In the genomic region with DNA sequence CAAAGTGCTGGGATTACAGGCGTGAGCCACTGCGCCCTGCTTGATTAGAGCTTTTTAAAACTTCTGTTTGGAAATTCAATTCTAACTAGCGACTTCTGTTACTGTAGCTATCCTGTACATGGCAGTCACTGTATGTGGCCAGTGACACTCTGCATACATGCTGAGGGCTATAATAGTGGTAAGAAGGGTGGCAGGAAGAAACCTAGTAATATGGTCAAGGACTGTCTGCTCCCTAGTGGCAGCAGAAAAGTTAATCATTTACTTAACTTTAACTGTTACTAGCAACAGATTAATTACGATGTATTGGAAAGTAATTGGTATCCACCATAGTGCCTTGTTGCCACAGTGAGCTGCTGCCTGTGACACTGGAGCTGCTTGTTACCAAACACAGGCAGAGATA, we compare ENCODE assay signal across 1 cellular context.
TF ChIP-seq lines count a peak whose summit lies in the region.

No MANE protein-coding gene starts in this region.

TF ChIP-seq in GM12878, 131 proteins besides CTCF, POLR2A, EP300 and RAD21:
- TF ChIP-seq, protein P1, sequence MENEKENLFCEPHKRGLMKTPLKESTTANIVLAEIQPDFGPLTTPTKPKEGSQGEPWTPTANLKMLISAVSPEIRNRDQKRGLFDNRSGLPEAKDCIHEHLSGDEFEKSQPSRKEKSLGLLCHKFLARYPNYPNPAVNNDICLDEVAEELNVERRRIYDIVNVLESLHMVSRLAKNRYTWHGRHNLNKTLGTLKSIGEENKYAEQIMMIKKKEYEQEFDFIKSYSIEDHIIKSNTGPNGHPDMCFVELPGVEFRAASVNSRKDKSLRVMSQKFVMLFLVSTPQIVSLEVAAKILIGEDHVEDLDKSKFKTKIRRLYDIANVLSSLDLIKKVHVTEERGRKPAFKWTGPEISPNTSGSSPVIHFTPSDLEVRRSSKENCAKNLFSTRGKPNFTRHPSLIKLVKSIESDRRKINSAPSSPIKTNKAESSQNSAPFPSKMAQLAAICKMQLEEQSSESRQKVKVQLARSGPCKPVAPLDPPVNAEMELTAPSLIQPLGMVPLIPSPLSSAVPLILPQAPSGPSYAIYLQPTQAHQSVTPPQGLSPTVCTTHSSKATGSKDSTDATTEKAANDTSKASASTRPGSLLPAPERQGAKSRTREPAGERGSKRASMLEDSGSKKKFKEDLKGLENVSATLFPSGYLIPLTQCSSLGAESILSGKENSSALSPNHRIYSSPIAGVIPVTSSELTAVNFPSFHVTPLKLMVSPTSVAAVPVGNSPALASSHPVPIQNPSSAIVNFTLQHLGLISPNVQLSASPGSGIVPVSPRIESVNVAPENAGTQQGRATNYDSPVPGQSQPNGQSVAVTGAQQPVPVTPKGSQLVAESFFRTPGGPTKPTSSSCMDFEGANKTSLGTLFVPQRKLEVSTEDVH (IDR thresholded peaks at IDR 0.05; ENCODE audit: low read depth, partially characterized antibody), result no peak
- TF ChIP-seq, protein P2, sequence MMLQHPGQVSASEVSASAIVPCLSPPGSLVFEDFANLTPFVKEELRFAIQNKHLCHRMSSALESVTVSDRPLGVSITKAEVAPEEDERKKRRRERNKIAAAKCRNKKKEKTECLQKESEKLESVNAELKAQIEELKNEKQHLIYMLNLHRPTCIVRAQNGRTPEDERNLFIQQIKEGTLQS (IDR thresholded peaks at IDR 0.05; ENCODE audit: borderline replicate concordance, extremely low read depth, low read depth, low read length), result no peak
- TF ChIP-seq ESRRA (IDR thresholded peaks at IDR 0.05; ENCODE audit: low read length) (no peak), RB1 (IDR thresholded peaks at IDR 0.05; ENCODE audit: borderline replicate concordance) (no peak), POU2F2 (IDR thresholded peaks at IDR 0.05; ENCODE audit: borderline replicate concordance, low read depth, low read length) (no peak), NFIC (IDR thresholded peaks at IDR 0.05; ENCODE audit: low read depth, low read length) (no peak), IRF3 (IDR thresholded peaks at IDR 0.05) (no peak), CEBPB (IDR thresholded peaks at IDR 0.05; ENCODE audit: borderline replicate concordance in 1 of 2, low read depth in 2 of 2, low read length in 2 of 2) (no peak), JUND (IDR thresholded peaks at IDR 0.05; ENCODE audit: low read depth, low read length) (no peak), TCF3 (IDR thresholded peaks at IDR 0.05; ENCODE audit: borderline replicate concordance, insufficient read depth, low read depth, low read length) (no peak), MXI1 (IDR thresholded peaks at IDR 0.05; ENCODE audit: low read depth, low read length) (no peak), SP1 (IDR thresholded peaks at IDR 0.05; ENCODE audit: low read depth, low read length) (no peak), YY1 (IDR thresholded peaks at IDR 0.05; ENCODE audit: low read depth, low read length) (no peak), EGR1 (IDR thresholded peaks at IDR 0.05; ENCODE audit: borderline replicate concordance in 1 of 2, low read depth in 2 of 2, low read length in 2 of 2) (no peak), ZNF274 (IDR thresholded peaks at IDR 0.05; ENCODE audit: insufficient read depth, insufficient read length) (no peak), SRF (IDR thresholded peaks at IDR 0.05; ENCODE audit: low read depth in 2 of 2, low read length in 2 of 2) (no peak)
- TF ChIP-seq, protein P3, sequence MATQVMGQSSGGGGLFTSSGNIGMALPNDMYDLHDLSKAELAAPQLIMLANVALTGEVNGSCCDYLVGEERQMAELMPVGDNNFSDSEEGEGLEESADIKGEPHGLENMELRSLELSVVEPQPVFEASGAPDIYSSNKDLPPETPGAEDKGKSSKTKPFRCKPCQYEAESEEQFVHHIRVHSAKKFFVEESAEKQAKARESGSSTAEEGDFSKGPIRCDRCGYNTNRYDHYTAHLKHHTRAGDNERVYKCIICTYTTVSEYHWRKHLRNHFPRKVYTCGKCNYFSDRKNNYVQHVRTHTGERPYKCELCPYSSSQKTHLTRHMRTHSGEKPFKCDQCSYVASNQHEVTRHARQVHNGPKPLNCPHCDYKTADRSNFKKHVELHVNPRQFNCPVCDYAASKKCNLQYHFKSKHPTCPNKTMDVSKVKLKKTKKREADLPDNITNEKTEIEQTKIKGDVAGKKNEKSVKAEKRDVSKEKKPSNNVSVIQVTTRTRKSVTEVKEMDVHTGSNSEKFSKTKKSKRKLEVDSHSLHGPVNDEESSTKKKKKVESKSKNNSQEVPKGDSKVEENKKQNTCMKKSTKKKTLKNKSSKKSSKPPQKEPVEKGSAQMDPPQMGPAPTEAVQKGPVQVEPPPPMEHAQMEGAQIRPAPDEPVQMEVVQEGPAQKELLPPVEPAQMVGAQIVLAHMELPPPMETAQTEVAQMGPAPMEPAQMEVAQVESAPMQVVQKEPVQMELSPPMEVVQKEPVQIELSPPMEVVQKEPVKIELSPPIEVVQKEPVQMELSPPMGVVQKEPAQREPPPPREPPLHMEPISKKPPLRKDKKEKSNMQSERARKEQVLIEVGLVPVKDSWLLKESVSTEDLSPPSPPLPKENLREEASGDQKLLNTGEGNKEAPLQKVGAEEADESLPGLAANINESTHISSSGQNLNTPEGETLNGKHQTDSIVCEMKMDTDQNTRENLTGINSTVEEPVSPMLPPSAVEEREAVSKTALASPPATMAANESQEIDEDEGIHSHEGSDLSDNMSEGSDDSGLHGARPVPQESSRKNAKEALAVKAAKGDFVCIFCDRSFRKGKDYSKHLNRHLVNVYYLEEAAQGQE (IDR thresholded peaks at IDR 0.05; ENCODE audit: low read depth, low read length), result no peak
- TF ChIP-seq, protein P4, sequence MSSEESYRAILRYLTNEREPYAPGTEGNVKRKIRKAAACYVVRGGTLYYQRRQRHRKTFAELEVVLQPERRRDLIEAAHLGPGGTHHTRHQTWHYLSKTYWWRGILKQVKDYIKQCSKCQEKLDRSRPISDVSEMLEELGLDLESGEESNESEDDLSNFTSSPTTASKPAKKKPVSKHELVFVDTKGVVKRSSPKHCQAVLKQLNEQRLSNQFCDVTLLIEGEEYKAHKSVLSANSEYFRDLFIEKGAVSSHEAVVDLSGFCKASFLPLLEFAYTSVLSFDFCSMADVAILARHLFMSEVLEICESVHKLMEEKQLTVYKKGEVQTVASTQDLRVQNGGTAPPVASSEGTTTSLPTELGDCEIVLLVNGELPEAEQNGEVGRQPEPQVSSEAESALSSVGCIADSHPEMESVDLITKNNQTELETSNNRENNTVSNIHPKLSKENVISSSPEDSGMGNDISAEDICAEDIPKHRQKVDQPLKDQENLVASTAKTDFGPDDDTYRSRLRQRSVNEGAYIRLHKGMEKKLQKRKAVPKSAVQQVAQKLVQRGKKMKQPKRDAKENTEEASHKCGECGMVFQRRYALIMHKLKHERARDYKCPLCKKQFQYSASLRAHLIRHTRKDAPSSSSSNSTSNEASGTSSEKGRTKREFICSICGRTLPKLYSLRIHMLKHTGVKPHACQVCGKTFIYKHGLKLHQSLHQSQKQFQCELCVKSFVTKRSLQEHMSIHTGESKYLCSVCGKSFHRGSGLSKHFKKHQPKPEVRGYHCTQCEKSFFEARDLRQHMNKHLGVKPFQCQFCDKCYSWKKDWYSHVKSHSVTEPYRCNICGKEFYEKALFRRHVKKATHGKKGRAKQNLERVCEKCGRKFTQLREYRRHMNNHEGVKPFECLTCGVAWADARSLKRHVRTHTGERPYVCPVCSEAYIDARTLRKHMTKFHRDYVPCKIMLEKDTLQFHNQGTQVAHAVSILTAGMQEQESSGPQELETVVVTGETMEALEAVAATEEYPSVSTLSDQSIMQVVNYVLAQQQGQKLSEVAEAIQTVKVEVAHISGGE (CRISPR knock-in tag; IDR thresholded peaks at IDR 0.05), result no peak
- TF ChIP-seq, protein P5, sequence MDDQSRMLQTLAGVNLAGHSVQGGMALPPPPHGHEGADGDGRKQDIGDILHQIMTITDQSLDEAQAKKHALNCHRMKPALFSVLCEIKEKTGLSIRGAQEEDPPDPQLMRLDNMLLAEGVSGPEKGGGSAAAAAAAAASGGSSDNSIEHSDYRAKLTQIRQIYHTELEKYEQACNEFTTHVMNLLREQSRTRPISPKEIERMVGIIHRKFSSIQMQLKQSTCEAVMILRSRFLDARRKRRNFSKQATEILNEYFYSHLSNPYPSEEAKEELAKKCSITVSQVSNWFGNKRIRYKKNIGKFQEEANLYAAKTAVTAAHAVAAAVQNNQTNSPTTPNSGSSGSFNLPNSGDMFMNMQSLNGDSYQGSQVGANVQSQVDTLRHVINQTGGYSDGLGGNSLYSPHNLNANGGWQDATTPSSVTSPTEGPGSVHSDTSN (IDR thresholded peaks at IDR 0.05; ENCODE audit: insufficient replicate concordance, low read depth, low read length), result no peak
